ENCODE assay signal across 31 cellular contexts in genomic region chr17:73580311-73580710, GRCh38.
"Had no signal": no experiment of that assay in that cellular context is flagged by ENCODE, and none has a peak within 500 bp of the region (broad histone marks: within the 10 kb centered on the region; RNA-seq: fewer than 3 reads in every experiment).

No MANE protein-coding gene starts in this region.

- ATAC-seq: activated CD8-positive, alpha-beta T cell treated with anti-CD3 and anti-CD28 coated beads for 36 hours; activated naive CD8-positive, alpha-beta T cell treated with anti-CD3 and anti-CD28 coated beads, Interleukin-2, amount 50 U/mL, for 24 hours; activated T-cell treated with anti-CD3 and anti-CD28 coated beads, Interleukin-2, amount 50 U/mL, for 4 hours; activated T-cell treated with anti-CD3 and anti-CD28 coated beads, Interleukin-2, amount 50 U/mL, for 72 hours; activated T-helper 17 cell treated with anti-CD3 and anti-CD28 coated beads, Interleukin-2, amount 50 U/mL, for 72 hours had no signal

- FAIRE-seq: TTC549 had no signal

- DNase-seq: activated B cell treated with CpG ODN at 0.5 μM for 24 hours; activated CD4-positive, alpha-beta memory T cell treated with anti-CD3 and anti-CD28 coated beads for 36 hours; activated CD4-positive, alpha-beta T cell treated with anti-CD3 and anti-CD28 coated beads for 4 hours; activated CD4-positive, alpha-beta T cell treated with anti-CD3 and anti-CD28 coated beads, Interleukin-2, amount 10 ng/mL, durations not matched to agents 24 days and 14 days; activated CD4-positive, alpha-beta T cell treated with anti-CD3 and anti-CD28 coated beads, Interleukin-2, amount 50 U/mL, for 1 hour; activated CD4-positive, alpha-beta T cell treated with anti-CD3 and anti-CD28 coated beads, Interleukin-2, amount 50 U/mL, for 4 hours; activated CD4-positive, CD25-positive, alpha-beta regulatory T cell treated with anti-CD3 and anti-CD28 coated beads, Interleukin-2, amount 50 U/mL, for 72 hours; activated CD8-positive, alpha-beta memory T cell treated with anti-CD3 and anti-CD28 coated beads, Interleukin-2, amount 50 U/mL, for 4 hours; activated CD8-positive, alpha-beta T cell treated with anti-CD3 and anti-CD28 coated beads for 36 hours; activated effector memory CD4-positive, alpha-beta T cell treated with anti-CD3 and anti-CD28 coated beads, Interleukin-2, amount 50 U/mL, for 16 hours; activated gamma-delta T cell treated with Interleukin-2 at 50 U/mL for 16 hours; activated naive CD4-positive, alpha-beta T cell; activated naive CD4-positive, alpha-beta T cell treated with anti-CD3 and anti-CD28 coated beads for 36 hours; activated naive CD8-positive, alpha-beta T cell treated with anti-CD3 and anti-CD28 coated beads, Interleukin-2, amount 10 ng/mL, durations not matched to agents 7 days and 5 days; activated naive CD8-positive, alpha-beta T cell treated with anti-CD3 and anti-CD28 coated beads, Interleukin-2, amount 50 U/mL, for 24 hours; activated T-cell treated with anti-CD3 and anti-CD28 coated beads for 4 hours; activated T-cell treated with anti-CD3 and anti-CD28 coated beads, Interleukin-2, amount 50 U/mL, for 1 hour; activated T-cell treated with anti-CD3 and anti-CD28 coated beads, Interleukin-2, amount 50 U/mL, for 4 hours; activated T-cell treated with anti-CD3 and anti-CD28 coated beads, Interleukin-2, amount 50 U/mL, for 72 hours; amygdala; anterior cingulate cortex; brain microvascular endothelial cell; central memory CD4-positive, alpha-beta T cell; T-helper 1 cell; T-helper 2 cell; T-helper 9 cell had no signal

- H3K9me3 ChIP-seq: ascending aorta, breast epithelium had no signal

- H3K4me3 ChIP-seq: ascending aorta, breast epithelium had no signal

- H3K36me3 ChIP-seq: ascending aorta, brain microvascular endothelial cell, breast epithelium had no signal

- H3K27ac ChIP-seq: ascending aorta, brain microvascular endothelial cell, breast epithelium, VCaP had no signal

- H3K4me1 ChIP-seq: ascending aorta, breast epithelium had no signal

- H3K27me3 ChIP-seq: ascending aorta, brain microvascular endothelial cell had no signal
